ENCODE assay signal across 17 cellular contexts in the genomic region with DNA sequence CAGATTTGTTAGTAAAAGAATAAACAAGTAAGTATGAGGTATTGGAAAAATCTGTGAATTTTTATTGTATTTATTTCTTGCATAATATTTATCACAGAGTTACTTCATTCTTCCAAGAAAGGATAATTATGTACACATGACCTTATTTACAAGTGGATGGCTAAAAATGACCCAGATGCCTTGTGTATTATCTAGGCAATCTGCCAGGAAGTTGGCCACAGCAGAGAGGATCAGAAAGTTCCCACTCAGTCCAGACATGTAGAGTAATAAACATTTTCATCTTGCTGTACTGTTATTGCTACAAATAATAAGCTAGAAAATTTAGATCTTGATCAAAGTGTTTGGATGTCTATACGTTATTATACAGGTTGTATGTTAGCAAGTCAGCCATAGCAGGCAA.
"Had no signal": no experiment of that assay in that cellular context is flagged by ENCODE, and none has a peak within 500 bp of the region (broad histone marks: within the 10 kb centered on the region; RNA-seq: fewer than 3 reads in every experiment).

No MANE protein-coding gene starts in this region.

- H3K4me1 ChIP-seq: body of pancreas, left ventricle myocardium inferior, spleen had no signal

- ATAC-seq: activated CD4-positive, alpha-beta T cell treated with anti-CD3 and anti-CD28 coated beads for 36 hours; body of pancreas; stimulated activated naive B cell treated with anti-CD40 and anti-IgM and Interleukin-4, amounts not matched to agents 10 μg/mL and 1 μg/mL and 100 μg/mL, for 72 hours; WTC11 had no signal

- H3K36me3 ChIP-seq: left ventricle myocardium inferior, sigmoid colon, spleen had no signal

- H3K27me3 ChIP-seq: body of pancreas, dorsolateral prefrontal cortex, sigmoid colon, spleen had no signal

- H3K4me3 ChIP-seq: body of pancreas, dorsolateral prefrontal cortex, left ventricle myocardium inferior, sigmoid colon, spleen had no signal

- H3K27ac ChIP-seq: body of pancreas, dorsolateral prefrontal cortex, left ventricle myocardium inferior, sigmoid colon, spleen had no signal

- H3K9me3 ChIP-seq: left ventricle myocardium inferior, sigmoid colon, spleen had no signal

- DNase-seq: activated CD4-positive, alpha-beta memory T cell treated with anti-CD3 and anti-CD28 coated beads for 36 hours; activated CD4-positive, alpha-beta T cell treated with anti-CD3 and anti-CD28 coated beads for 36 hours; activated T-cell treated with anti-CD3 and anti-CD28 coated beads for 4 hours; amygdala; body of pancreas; endodermal cell; head of caudate nucleus; kidney; left ventricle myocardium inferior; nephron progenitor cell; nucleus accumbens; sigmoid colon; spleen; stimulated activated CD4-positive, alpha-beta T cell treated with anti-CD3 and anti-CD28 coated beads, Interleukin-4, amount 100 ng/mL, for 4 hours; stimulated activated naive B cell treated with anti-CD40 and anti-IgM and Interleukin-4, amounts not matched to agents 10 μg/mL and 1 μg/mL and 100 μg/mL, for 72 hours had no signal
